9 cellular contexts compared by ENCODE assay signal in the genomic region with DNA sequence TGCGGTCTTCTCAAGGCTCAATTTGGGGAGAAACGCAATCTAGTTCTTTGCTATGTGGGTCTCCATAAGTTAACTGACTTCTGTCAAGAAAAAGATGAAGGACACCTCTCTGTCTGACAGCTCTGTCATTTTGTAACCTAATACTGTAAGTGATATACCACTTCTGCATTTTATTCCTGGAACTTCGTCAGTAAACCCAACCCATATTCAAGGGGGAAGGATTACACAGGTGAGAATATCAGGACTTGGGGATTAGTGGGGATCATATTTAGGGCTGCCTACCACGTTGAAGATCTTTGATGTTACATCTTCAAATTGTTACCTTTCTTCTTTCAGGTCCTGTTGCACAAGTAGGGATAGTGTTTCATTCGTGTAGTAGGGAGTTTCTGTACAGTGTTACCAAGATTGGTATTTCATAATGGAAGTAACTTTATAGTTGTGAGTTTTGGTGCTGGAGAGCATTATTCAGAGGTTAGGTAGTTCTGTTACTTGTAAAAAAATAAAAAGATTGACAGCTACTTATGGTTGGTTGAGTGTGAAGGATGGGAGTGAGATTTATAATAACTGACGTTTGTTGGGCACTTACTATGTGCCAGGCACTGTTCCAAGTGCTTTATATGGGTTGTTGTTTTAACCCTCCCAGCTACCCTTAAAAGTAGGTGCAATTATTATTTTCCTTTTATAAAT. TPM values are rescaled to one million over a fixed set of nuclear protein-coding genes. Genes with fewer than 3 reads are reported as not detected.
DNase-seq lines count a peak whose midpoint lies in the region; ATAC-seq and TF ChIP-seq lines count a peak whose summit lies in the region.
"Had no signal": no experiment of that assay in that cellular context is flagged by ENCODE, and none has a peak within 500 bp of the region (broad histone marks: within the 10 kb centered on the region; RNA-seq: fewer than 3 reads in every experiment).

No MANE protein-coding gene starts in this region.

- TF ChIP-seq CTCF in HEK293 (tag by site-specific recombination; IDR thresholded peaks at IDR 0.05) (no peak), mesothelial cell of epicardium (IDR thresholded peaks at IDR 0.05; ENCODE audit: unreplicated experiment) (no peak), upper lobe of left lung (IDR thresholded peaks at IDR 0.05) (no peak), mucosa of descending colon (IDR thresholded peaks at IDR 0.05) (no peak), gastroesophageal sphincter (IDR thresholded peaks at IDR 0.05) (no peak)

- CTCF ChIA-PET in HEK293 (lab: Yijun Ruan, JAX) = interaction anchor here (0.6 to 1.4 kb wide), 3 partner anchors 9 to 229 kb away, joined by 3 to 5 read pairs (median 3); partner anchors contain the start of gene OTX2

- TF ChIP-seq EP300 in upper lobe of left lung (IDR thresholded peaks at IDR 0.05) (no peak), gastroesophageal sphincter (IDR thresholded peaks at IDR 0.05) (no peak)

- H4K20me1 ChIP-seq in BLaER1 treated with 17β-estradiol and CSF1 and Interleukin-3, amounts not matched to agents 10 nM and 100 nM = peaks cover 14 to 48% (median 27%) of the 10 kb centered on the region in 11 experiments; a peak in 16 of 22 replicates

- H3K27ac Mint-ChIP-seq in activated T-helper 1 cell treated with anti-CD3 and anti-CD28 coated beads, Interleukin-12 subunit alpha, Interleukin-12 subunit beta, Interleukin-2, Interleukin-4 antibody, amounts not matched to agents 30 ng/mL and 10 ng/mL and 1 ng/mL, durations not matched to agents 14 hours and 24 hours and 36 hours = no peak overlapping the region
- H3K27ac Mint-ChIP-seq in mesothelial cell of epicardium = no peak overlapping the region

- H3K4me1 ChIP-seq in BLaER1 treated with 17β-estradiol and CSF1 and Interleukin-3, amounts not matched to agents 10 nM and 100 nM = peaks cover 12 to 21% (median 13%) of the 10 kb centered on the region in 10 experiments
- peaks cover 33% of the 10 kb centered on the region for H3K4me1 ChIP-seq in HEK293 (ENCODE audit: control insufficient read depth, insufficient read depth, low read length)
- peaks cover 14 to 24% (median 20%) of the 10 kb centered on the region in 4 donors for H3K4me1 ChIP-seq in upper lobe of left lung
- peaks cover 8% of the 10 kb centered on the region for H3K4me1 ChIP-seq in mucosa of descending colon (ENCODE audit: low read depth)
- peaks cover 0 to 35% (median 18%) of the 10 kb centered on the region in 3 donors for H3K4me1 ChIP-seq in gastroesophageal sphincter

- H3K4me3 Mint-ChIP-seq in activated T-helper 1 cell treated with anti-CD3 and anti-CD28 coated beads, Interleukin-12 subunit alpha, Interleukin-12 subunit beta, Interleukin-2, Interleukin-4 antibody, amounts not matched to agents 30 ng/mL and 10 ng/mL and 1 ng/mL, durations not matched to agents 14 hours and 24 hours and 36 hours = peak overlapping the region; percentile 91
- peak overlapping the region; percentile 82 for H3K4me3 Mint-ChIP-seq in mesothelial cell of epicardium

- H3K27me3 ChIP-seq in BLaER1 treated with 17β-estradiol and CSF1 and Interleukin-3, amounts not matched to agents 10 nM and 100 nM = no peaks in the 10 kb centered on the region
- H3K27me3 ChIP-seq in upper lobe of left lung = no peaks in the 10 kb centered on the region
- H3K27me3 ChIP-seq in gastroesophageal sphincter = no peaks in the 10 kb centered on the region

- TF ChIP-seq POLR2A in upper lobe of left lung (IDR thresholded peaks at IDR 0.05) (no peak), gastroesophageal sphincter (IDR thresholded peaks at IDR 0.05) (no peak)

- H3K9ac ChIP-seq in BLaER1 treated with 17β-estradiol and CSF1 and Interleukin-3, amounts not matched to agents 10 nM and 100 nM = peak overlapping the region in 10 of 11 experiments; percentile 91 to 99 (median 95); a peak in 14 of 22 replicates

- intact Hi-C loops in activated T-helper 1 cell treated with anti-CD3 and anti-CD28 coated beads, Interleukin-12 subunit alpha, Interleukin-12 subunit beta, Interleukin-2, Interleukin-4 antibody, amounts not matched to agents 30 ng/mL and 10 ng/mL and 1 ng/mL, durations not matched to agents 14 hours and 24 hours and 36 hours (cut with micrococcal nuclease) = loop anchor here (5.0 to 10.0 kb wide), 2 partner anchors 776 to 811 kb away; partner anchors contain the start of gene NAA30
- intact Hi-C loops in mucosa of descending colon (cut with DNase I, micrococcal nuclease) = no loop called here

- no peak for DNase-seq in activated T-helper 1 cell treated with anti-CD3 and anti-CD28 coated beads, Interleukin-12 subunit alpha, Interleukin-12 subunit beta, Interleukin-2, Interleukin-4 antibody, amounts not matched to agents 30 ng/mL and 10 ng/mL and 1 ng/mL, durations not matched to agents 14 hours and 24 hours and 36 hours (ENCODE audit: low spot score)
- DNase-seq in mesothelial cell of epicardium (ENCODE audit: low spot score in 2 of 2, unreplicated experiment in 2 of 2) = no peak
- DNase-seq in NCI-H524 treated with DMSO at 0.1 percent for 48 hours (lab: John Stamatoyannopoulos, UW) = no peak
- DNase-seq in upper lobe of left lung = no peak
- no peak for DNase-seq in mucosa of descending colon

- H3K9me3 Mint-ChIP-seq in activated T-helper 1 cell treated with anti-CD3 and anti-CD28 coated beads, Interleukin-12 subunit alpha, Interleukin-12 subunit beta, Interleukin-2, Interleukin-4 antibody, amounts not matched to agents 30 ng/mL and 10 ng/mL and 1 ng/mL, durations not matched to agents 14 hours and 24 hours and 36 hours = no peaks in the 10 kb centered on the region
- no peaks in the 10 kb centered on the region for H3K9me3 Mint-ChIP-seq in mesothelial cell of epicardium

- H3K4me3 ChIP-seq in BLaER1 treated with 17β-estradiol and CSF1 and Interleukin-3, amounts not matched to agents 10 nM and 100 nM = peak overlapping the region; percentile 88 to 99 (median 97)
- H3K4me3 ChIP-seq in HEK293 (ENCODE audit: low read depth, low read length) (peak overlapping the region; percentile 92), upper lobe of left lung (peak overlapping the region in 2 of 4 donors; percentile 89 to 99), mucosa of descending colon (no peak overlapping the region), gastroesophageal sphincter (peak overlapping the region in 1 of 2 donors; percentile 99)

- H3K27me3 Mint-ChIP-seq in activated T-helper 1 cell treated with anti-CD3 and anti-CD28 coated beads, Interleukin-12 subunit alpha, Interleukin-12 subunit beta, Interleukin-2, Interleukin-4 antibody, amounts not matched to agents 30 ng/mL and 10 ng/mL and 1 ng/mL, durations not matched to agents 14 hours and 24 hours and 36 hours (ENCODE audit: insufficient read depth) = no peaks in the 10 kb centered on the region
- H3K27me3 Mint-ChIP-seq in mesothelial cell of epicardium (ENCODE audit: low read depth) = no peaks in the 10 kb centered on the region

- peaks cover 2% of the 10 kb centered on the region for H3K36me3 Mint-ChIP-seq in activated T-helper 1 cell treated with anti-CD3 and anti-CD28 coated beads, Interleukin-12 subunit alpha, Interleukin-12 subunit beta, Interleukin-2, Interleukin-4 antibody, amounts not matched to agents 30 ng/mL and 10 ng/mL and 1 ng/mL, durations not matched to agents 14 hours and 24 hours and 36 hours (ENCODE audit: low read depth)
- no peaks in the 10 kb centered on the region for H3K36me3 Mint-ChIP-seq in mesothelial cell of epicardium

- no peak for ATAC-seq in upper lobe of left lung (ENCODE audit: low FRiP score in 2 of 2)
- ATAC-seq in mucosa of descending colon = no peak
- ATAC-seq in gastroesophageal sphincter = no peak

- peaks cover 32% of the 10 kb centered on the region for H3K4me1 Mint-ChIP-seq in activated T-helper 1 cell treated with anti-CD3 and anti-CD28 coated beads, Interleukin-12 subunit alpha, Interleukin-12 subunit beta, Interleukin-2, Interleukin-4 antibody, amounts not matched to agents 30 ng/mL and 10 ng/mL and 1 ng/mL, durations not matched to agents 14 hours and 24 hours and 36 hours (ENCODE audit: low read depth)
- peaks cover 22% of the 10 kb centered on the region for H3K4me1 Mint-ChIP-seq in mesothelial cell of epicardium

- WGBS in upper lobe of left lung, 2 donors = 53 to 56% methylated on average over 6 of the region's 6 CpGs
- 58 to 59% methylated on average over 5 to 6 of the region's 6 CpGs for WGBS in gastroesophageal sphincter (ENCODE audit: low coverage in 1 of 2), 2 donors

- H3K36me3 ChIP-seq in BLaER1 treated with 17β-estradiol and CSF1 and Interleukin-3, amounts not matched to agents 10 nM and 100 nM = peaks cover 8 to 17% (median 11%) of the 10 kb centered on the region in 11 experiments; a peak in 21 of 22 replicates
- no peaks in the 10 kb centered on the region for H3K36me3 ChIP-seq in HEK293 (ENCODE audit: control insufficient read depth in 2 of 2, insufficient read depth in 1 of 2, low read length in 2 of 2)
- H3K36me3 ChIP-seq in upper lobe of left lung = peaks cover 0 to 9% (median 0%) of the 10 kb centered on the region in 4 donors
- H3K36me3 ChIP-seq in mucosa of descending colon (ENCODE audit: low read depth) = no peaks in the 10 kb centered on the region
- H3K36me3 ChIP-seq in gastroesophageal sphincter = peaks cover 0 to 8% of the 10 kb centered on the region in 2 donors

- no peaks in the 10 kb centered on the region for H3K9me3 ChIP-seq in BLaER1 treated with 17β-estradiol and CSF1 and Interleukin-3, amounts not matched to agents 10 nM and 100 nM (replicated peaks in 1 of 11)
- H3K9me3 ChIP-seq in HEK293 (ENCODE audit: control insufficient read depth, insufficient read depth, low read depth, low read length) = no peaks in the 10 kb centered on the region
- no peaks in the 10 kb centered on the region for H3K9me3 ChIP-seq in upper lobe of left lung
- no peaks in the 10 kb centered on the region for H3K9me3 ChIP-seq in mucosa of descending colon
- H3K9me3 ChIP-seq in gastroesophageal sphincter = no peaks in the 10 kb centered on the region
- H3K9me3 ChIP-seq: SJSA1 had no signal

- POLR2A ChIA-PET in HEK293 (lab: Yijun Ruan, JAX) = interaction anchor here (1.9 kb wide), 1 partner anchor 9 kb away, joined by 22 read pairs; no protein-coding TSS in a partner anchor

- H3K27ac ChIP-seq in BLaER1 treated with 17β-estradiol and CSF1 and Interleukin-3, amounts not matched to agents 10 nM and 100 nM = peak overlapping the region in 2 of 11 experiments; percentile 92 to 98; a peak in 4 of 22 replicates
- H3K27ac ChIP-seq in HEK293 (ENCODE audit: extremely low read depth, low read depth, low read length) = peak overlapping the region; percentile 82; the same call in 1 of the 2 replicates
- H3K27ac ChIP-seq in upper lobe of left lung = peak overlapping the region in 2 of 4 donors; percentile 90 to 97
- H3K27ac ChIP-seq in gastroesophageal sphincter = no peak overlapping the region
- H3K27ac ChIP-seq: SJSA1 had no signal

- peak overlapping the region; percentile 81 to 97 (median 91) for H3K4me2 ChIP-seq in BLaER1 treated with 17β-estradiol and CSF1 and Interleukin-3, amounts not matched to agents 10 nM and 100 nM

RNA-seq across cellular contexts. Expression of gene TMEM260, which starts 1.6 kb away (rescaled TPM):
- total RNA-seq in activated T-helper 1 cell treated with anti-CD3 and anti-CD28 coated beads, Interleukin-12 subunit alpha, Interleukin-12 subunit beta, Interleukin-2, Interleukin-4 antibody, amounts not matched to agents 30 ng/mL and 10 ng/mL and 1 ng/mL, durations not matched to agents 14 hours and 24 hours and 36 hours = 14.2 and 17.2 TPM in 2 replicates
- 28.0 to 32.6 TPM (median 31.7 TPM) in 3 replicates for total RNA-seq in mesothelial cell of epicardium
- total RNA-seq in upper lobe of left lung = 10 to 100 TPM in 5 of 6 donors, 1 to 10 TPM in 1; 6.7 to 27.2 (median 20.1) TPM
- total RNA-seq in mucosa of descending colon = 10 to 100 TPM; 18.6 to 25.3 (median 20.7) TPM
- total RNA-seq in gastroesophageal sphincter = 10 to 100 TPM in 3 of 4 donors, 1 to 10 TPM in 1; 8.7 to 17.8 (median 11.2) TPM
